ENCODE assay signal across 19 cellular contexts in genomic region chr1:27358038-27358927, GRCh38. TPM values are rescaled to one million over a fixed set of nuclear protein-coding genes. Genes with fewer than 3 reads are reported as not detected.
DNase-seq lines count a peak whose midpoint lies in the region; ATAC-seq and TF ChIP-seq lines count a peak whose summit lies in the region.
"Had no signal": no experiment of that assay in that cellular context is flagged by ENCODE, and none has a peak within 500 bp of the region (broad histone marks: within the 10 kb centered on the region; RNA-seq: fewer than 3 reads in every experiment).

No MANE protein-coding gene starts in this region.

- H4K20me1 ChIP-seq in OCI-LY1 (ENCODE audit: insufficient read depth, low read length) = no peaks in the 10 kb centered on the region

- no peak overlapping the region for H3K27ac ChIP-seq in OCI-LY1 (ENCODE audit: low read depth, low read length, poor library complexity, severe bottlenecking)

- no peak overlapping the region for H3K4me3 ChIP-seq in OCI-LY1 (ENCODE audit: low read depth, low read length, poor library complexity, severe bottlenecking)

- no peak overlapping the region; the same call in 1 of the 2 replicates for H3K9ac ChIP-seq in OCI-LY1 (ENCODE audit: low read length)

- peaks cover 43% of the 10 kb centered on the region for H3K4me1 ChIP-seq in OCI-LY1 (ENCODE audit: insufficient read depth, low read length, severe bottlenecking)
- H3K4me1 ChIP-seq: ascending aorta had no signal

- peak overlapping the region; percentile 77 for H3K4me3 Mint-ChIP-seq in activated naive CD8-positive, alpha-beta T cell
- H3K4me3 Mint-ChIP-seq in activated naive CD8-positive, alpha-beta T cell treated with anti-CD3 and anti-CD28 coated beads for 36 hours = no peak overlapping the region
- peak overlapping the region; percentile 75 for H3K4me3 Mint-ChIP-seq in central memory CD8-positive, alpha-beta T cell
- peak overlapping the region; percentile 74 for H3K4me3 Mint-ChIP-seq in stimulated activated memory B cell treated with anti-CD40 and anti-IgM and Interleukin-4, amounts not matched to agents 10 μg/mL and 1 μg/mL and 100 μg/mL, for 72 hours
- peak overlapping the region in 1 of 2 donors; percentile 74 for H3K4me3 Mint-ChIP-seq in stimulated activated naive B cell treated with anti-CD40 and anti-IgM and Interleukin-4, amounts not matched to agents 10 μg/mL and 1 μg/mL and 100 μg/mL, for 72 hours

- H3K9me2 ChIP-seq in OCI-LY1 (ENCODE audit: low read depth, low read length) = no peaks in the 10 kb centered on the region

- no peak for ATAC-seq in central memory CD8-positive, alpha-beta T cell (replicated peaks; ENCODE audit: extremely low read depth, poor library complexity, severe bottlenecking)
- no peak for ATAC-seq in stimulated activated memory B cell treated with anti-CD40 and anti-IgM and Interleukin-4, amounts not matched to agents 10 μg/mL and 1 μg/mL and 100 μg/mL, for 72 hours
- no peak for ATAC-seq in stimulated activated naive B cell treated with anti-CD40 and anti-IgM and Interleukin-4, amounts not matched to agents 10 μg/mL and 1 μg/mL and 100 μg/mL, for 72 hours (replicated peaks)
- ATAC-seq in HG03439 (IDR thresholded peaks at IDR 0.05; ENCODE audit: unreplicated experiment) (no peak), esophagus mucosa (no peak)

- no peaks in the 10 kb centered on the region; the same call in 1 of the 2 replicates for H3K27me3 ChIP-seq in OCI-LY1 (ENCODE audit: insufficient read depth, low read length)
- H3K27me3 ChIP-seq: ascending aorta, esophagus squamous epithelium, suprapubic skin had no signal

- no peaks in the 10 kb centered on the region for H3K36me3 ChIP-seq in OCI-LY1 (ENCODE audit: insufficient read depth, low read length)

- H3F3A ChIP-seq in OCI-LY1 (ENCODE audit: insufficient read depth, low read length) = no peaks in the 10 kb centered on the region

- no peaks in the 10 kb centered on the region for H3K27me3 Mint-ChIP-seq in activated naive CD8-positive, alpha-beta T cell
- peaks cover 4% of the 10 kb centered on the region for H3K27me3 Mint-ChIP-seq in activated naive CD8-positive, alpha-beta T cell treated with anti-CD3 and anti-CD28 coated beads for 36 hours
- H3K27me3 Mint-ChIP-seq in central memory CD8-positive, alpha-beta T cell = no peaks in the 10 kb centered on the region
- H3K27me3 Mint-ChIP-seq in stimulated activated memory B cell treated with anti-CD40 and anti-IgM and Interleukin-4, amounts not matched to agents 10 μg/mL and 1 μg/mL and 100 μg/mL, for 72 hours = no peaks in the 10 kb centered on the region
- no peaks in the 10 kb centered on the region for H3K27me3 Mint-ChIP-seq in stimulated activated naive B cell treated with anti-CD40 and anti-IgM and Interleukin-4, amounts not matched to agents 10 μg/mL and 1 μg/mL and 100 μg/mL, for 72 hours

- H3K9me3 Mint-ChIP-seq in activated naive CD8-positive, alpha-beta T cell (ENCODE audit: low read depth) = no peaks in the 10 kb centered on the region
- no peaks in the 10 kb centered on the region for H3K9me3 Mint-ChIP-seq in activated naive CD8-positive, alpha-beta T cell treated with anti-CD3 and anti-CD28 coated beads for 36 hours
- H3K9me3 Mint-ChIP-seq in central memory CD8-positive, alpha-beta T cell = no peaks in the 10 kb centered on the region
- no peaks in the 10 kb centered on the region for H3K9me3 Mint-ChIP-seq in stimulated activated memory B cell treated with anti-CD40 and anti-IgM and Interleukin-4, amounts not matched to agents 10 μg/mL and 1 μg/mL and 100 μg/mL, for 72 hours
- no peaks in the 10 kb centered on the region for H3K9me3 Mint-ChIP-seq in stimulated activated naive B cell treated with anti-CD40 and anti-IgM and Interleukin-4, amounts not matched to agents 10 μg/mL and 1 μg/mL and 100 μg/mL, for 72 hours
- H3K9me3 Mint-ChIP-seq: T-helper 2 cell treated with Interferon-gamma antibody and Interleukin-4, amounts not matched to agents 5 μg/mL and 100 μg/mL, for 36 hours had no signal

- H2AFZ ChIP-seq in OCI-LY1 (ENCODE audit: low read length) = no peak overlapping the region

- TF ChIP-seq CTCF in OCI-LY1 (IDR thresholded peaks at IDR 0.05; ENCODE audit: low read length) = no peak

- no peaks in the 10 kb centered on the region for H3K9me3 ChIP-seq in OCI-LY1 (ENCODE audit: low read length)
- H3K9me3 ChIP-seq: ascending aorta, esophagus squamous epithelium, spleen, suprapubic skin had no signal

- no peaks in the 10 kb centered on the region for H3K79me2 ChIP-seq in OCI-LY1 (ENCODE audit: insufficient read depth, low read length)

- H3K4me2 ChIP-seq in OCI-LY1 (ENCODE audit: low read length) = peak overlapping the region; percentile 82; the same call in 1 of the 2 replicates

- peaks cover 44% of the 10 kb centered on the region for H3K4me1 Mint-ChIP-seq in activated naive CD8-positive, alpha-beta T cell (ENCODE audit: low read depth)
- peaks cover 37% of the 10 kb centered on the region for H3K4me1 Mint-ChIP-seq in activated naive CD8-positive, alpha-beta T cell treated with anti-CD3 and anti-CD28 coated beads for 36 hours
- peaks cover 43% of the 10 kb centered on the region for H3K4me1 Mint-ChIP-seq in central memory CD8-positive, alpha-beta T cell
- peaks cover 56% of the 10 kb centered on the region for H3K4me1 Mint-ChIP-seq in stimulated activated memory B cell treated with anti-CD40 and anti-IgM and Interleukin-4, amounts not matched to agents 10 μg/mL and 1 μg/mL and 100 μg/mL, for 72 hours
- peaks cover 40 to 46% of the 10 kb centered on the region in 2 donors for H3K4me1 Mint-ChIP-seq in stimulated activated naive B cell treated with anti-CD40 and anti-IgM and Interleukin-4, amounts not matched to agents 10 μg/mL and 1 μg/mL and 100 μg/mL, for 72 hours

- H3K36me3 Mint-ChIP-seq in activated naive CD8-positive, alpha-beta T cell = no peaks in the 10 kb centered on the region
- peaks cover 4% of the 10 kb centered on the region for H3K36me3 Mint-ChIP-seq in activated naive CD8-positive, alpha-beta T cell treated with anti-CD3 and anti-CD28 coated beads for 36 hours
- peaks cover 17% of the 10 kb centered on the region for H3K36me3 Mint-ChIP-seq in central memory CD8-positive, alpha-beta T cell (ENCODE audit: insufficient read depth)
- no peaks in the 10 kb centered on the region for H3K36me3 Mint-ChIP-seq in stimulated activated memory B cell treated with anti-CD40 and anti-IgM and Interleukin-4, amounts not matched to agents 10 μg/mL and 1 μg/mL and 100 μg/mL, for 72 hours
- H3K36me3 Mint-ChIP-seq in stimulated activated naive B cell treated with anti-CD40 and anti-IgM and Interleukin-4, amounts not matched to agents 10 μg/mL and 1 μg/mL and 100 μg/mL, for 72 hours = peaks cover 0 to 1% of the 10 kb centered on the region in 2 donors
- H3K36me3 Mint-ChIP-seq: activated CD8-positive, alpha-beta memory T cell treated with anti-CD3 and anti-CD28 coated beads, Interleukin-2, amount 10 ng/mL, durations not matched to agents 7 days and 5 days had no signal

- H3K27ac Mint-ChIP-seq in activated naive CD8-positive, alpha-beta T cell = no peak overlapping the region
- no peak overlapping the region for H3K27ac Mint-ChIP-seq in activated naive CD8-positive, alpha-beta T cell treated with anti-CD3 and anti-CD28 coated beads for 36 hours
- H3K27ac Mint-ChIP-seq in central memory CD8-positive, alpha-beta T cell (ENCODE audit: low read depth) = peak overlapping the region; percentile 80
- H3K27ac Mint-ChIP-seq in stimulated activated memory B cell treated with anti-CD40 and anti-IgM and Interleukin-4, amounts not matched to agents 10 μg/mL and 1 μg/mL and 100 μg/mL, for 72 hours = no peak overlapping the region
- no peak overlapping the region for H3K27ac Mint-ChIP-seq in stimulated activated naive B cell treated with anti-CD40 and anti-IgM and Interleukin-4, amounts not matched to agents 10 μg/mL and 1 μg/mL and 100 μg/mL, for 72 hours

- no peak for DNase-seq in activated naive CD8-positive, alpha-beta T cell treated with anti-CD3 and anti-CD28 coated beads for 36 hours
- DNase-seq in central memory CD8-positive, alpha-beta T cell (ENCODE audit: low spot score in 2 of 2) = no peak
- no peak for DNase-seq in stimulated activated naive B cell treated with anti-CD40 and anti-IgM and Interleukin-4, amounts not matched to agents 10 μg/mL and 1 μg/mL and 100 μg/mL, for 72 hours
- DNase-seq: NCI-H1417 treated with DMSO at 0.1 percent for 48 hours had no signal

RNA-seq across cellular contexts. Expression of gene MAP3K6, which starts 8.5 kb away (rescaled TPM):
- 1 to 10 TPM; 3.0 to 4.5 TPM for total RNA-seq in activated naive CD8-positive, alpha-beta T cell treated with anti-CD3 and anti-CD28 coated beads for 36 hours
- 76.3 TPM for total RNA-seq in esophagus mucosa

RNA-seq across cellular contexts. Expression of gene FCN3, which starts 16.3 kb away (rescaled TPM):
- total RNA-seq in activated naive CD8-positive, alpha-beta T cell treated with anti-CD3 and anti-CD28 coated beads for 36 hours = not detected
- total RNA-seq in esophagus mucosa = 2.4 TPM
- total RNA-seq: activated CD8-positive, alpha-beta memory T cell treated with anti-CD3 and anti-CD28 coated beads, Interleukin-2, amount 10 ng/mL, durations not matched to agents 7 days and 5 days; glomerular endothelial cell; PC-3; SK-MEL-5 had no signal

RNA-seq across cellular contexts. Expression of gene SYTL1, which starts 16.5 kb away (rescaled TPM):
- total RNA-seq in activated naive CD8-positive, alpha-beta T cell treated with anti-CD3 and anti-CD28 coated beads for 36 hours = 10 to 100 TPM; 39.6 to 45.5 TPM
- 113 TPM for total RNA-seq in esophagus mucosa
- total RNA-seq: SK-MEL-5 had no signal

RNA-seq across cellular contexts. Expression of gene CD164L2, which starts 24.9 kb away (rescaled TPM):
- total RNA-seq in activated naive CD8-positive, alpha-beta T cell treated with anti-CD3 and anti-CD28 coated beads for 36 hours = not detected
- total RNA-seq in esophagus mucosa = 12.2 TPM
- total RNA-seq: activated CD8-positive, alpha-beta memory T cell treated with anti-CD3 and anti-CD28 coated beads, Interleukin-2, amount 10 ng/mL, durations not matched to agents 7 days and 5 days; ascending aorta; glomerular endothelial cell; left lobe of liver; SK-MEL-5; spleen had no signal

RNA-seq across cellular contexts. Expression of gene GPR3, which starts 34.1 kb away (rescaled TPM):
- 1 to 10 TPM; 3.5 to 3.9 TPM for total RNA-seq in activated naive CD8-positive, alpha-beta T cell treated with anti-CD3 and anti-CD28 coated beads for 36 hours
- total RNA-seq in esophagus mucosa = 0.52 TPM
- total RNA-seq: left lobe of liver had no signal

Comparison
In these comparisons a context has a peak if more than half of its experiments do, and no peak if none do; other contexts are left out.
1. RNA of gene MAP3K6, which starts 8.5 kb away (total RNA-seq): 76.3 TPM in esophagus mucosa (single experiment); 3.0 to 4.5 TPM in activated naive CD8-positive, alpha-beta T cell treated with anti-CD3 and anti-CD28 coated beads for 36 hours; every median in the first group is over 10 times any median in the second.